8 cellular contexts compared by ENCODE assay signal in genomic region chr13:29362849-29363604, GRCh38.
DNase-seq lines count a peak whose midpoint lies in the region; ATAC-seq and TF ChIP-seq lines count a peak whose summit lies in the region.

No MANE protein-coding gene starts in this region.

- H3K36me3 ChIP-seq in fibroblast of lung (ENCODE audit: control insufficient read depth, insufficient read depth, low read length): no peaks in the 10 kb centered on the region

- H3K27me3 Mint-ChIP-seq in activated CD8-positive, alpha-beta T cell treated with anti-CD3 and anti-CD28 coated beads, Interleukin-2, amount 10 ng/mL, durations not matched to agents 7 days and 5 days (ENCODE audit: low read depth): no peaks in the 10 kb centered on the region
- peaks cover 17% of the 10 kb centered on the region for H3K27me3 Mint-ChIP-seq in nephron progenitor cell (ENCODE audit: low read depth, poor library complexity)

- no peak overlapping the region for H2AFZ ChIP-seq in fibroblast of lung (ENCODE audit: low read length)

- H3K4me3 ChIP-seq in fibroblast of lung (replicated peaks in 1 of 4; ENCODE audit: control extremely low read depth in 1 of 4, insufficient read depth in 1 of 4, low read depth in 3 of 4, low read length in 4 of 4): no peak overlapping the region

- no peak overlapping the region for H3K27ac ChIP-seq in fibroblast of lung (ENCODE audit: insufficient read depth, low read length)

- TF ChIP-seq CTCF in fibroblast of lung (conservative IDR thresholded peaks at IDR 0.05 in 1 of 2, IDR thresholded peaks at IDR 0.05 in 1 of 2; ENCODE audit: low read depth in 1 of 2, low read length in 2 of 2) (peak; percentile 76 to 93), nephron progenitor cell (IDR thresholded peaks at IDR 0.05) (peak; percentile 98)

- no peaks in the 10 kb centered on the region for H3K9me3 ChIP-seq in fibroblast of lung (ENCODE audit: control insufficient read depth, insufficient read depth, low read depth, low read length)

- H3K4me2 ChIP-seq in fibroblast of lung (ENCODE audit: extremely low read depth, insufficient read depth, low read length): no peak overlapping the region

- H4K20me1 ChIP-seq in fibroblast of lung (ENCODE audit: control insufficient read depth, extremely low read depth, insufficient read depth, low read length): no peaks in the 10 kb centered on the region

- peak; percentile 83 for DNase-seq in Ammon's horn (ENCODE audit: low spot score)
- DNase-seq in NCI-H345 treated with DMSO at 0.1 percent for 48 hours (lab: John Stamatoyannopoulos, UW; ENCODE audit: unreplicated experiment): peak; percentile 27
- DNase-seq in activated CD8-positive, alpha-beta T cell treated with anti-CD3 and anti-CD28 coated beads, Interleukin-2, amount 10 ng/mL, durations not matched to agents 7 days and 5 days: peak; percentile 47
- DNase-seq in fibroblast of lung (ENCODE audit: low read depth in 2 of 2): peak; percentile 30 to 31
- DNase-seq in nephron progenitor cell: peak; percentile 55
- no peak for DNase-seq in posterior vena cava (ENCODE audit: low spot score)

- ATAC-seq in GM18502 (IDR thresholded peaks at IDR 0.05; ENCODE audit: poor library complexity, unreplicated experiment): peak; percentile 83
- ATAC-seq in HG02981 (IDR thresholded peaks at IDR 0.05; ENCODE audit: unreplicated experiment): peak; percentile 81
- ATAC-seq in activated CD8-positive, alpha-beta T cell treated with anti-CD3 and anti-CD28 coated beads, Interleukin-2, amount 10 ng/mL, durations not matched to agents 7 days and 5 days: peak; percentile 86

- POLR2A ChIA-PET in activated CD8-positive, alpha-beta T cell treated with anti-CD3 and anti-CD28 coated beads, Interleukin-2, amount 10 ng/mL, durations not matched to agents 7 days and 5 days (lab: Charles Lee): no interaction called here

- no peaks in the 10 kb centered on the region for H3K9me3 Mint-ChIP-seq in activated CD8-positive, alpha-beta T cell treated with anti-CD3 and anti-CD28 coated beads, Interleukin-2, amount 10 ng/mL, durations not matched to agents 7 days and 5 days (ENCODE audit: insufficient read depth)
- peaks cover 13% of the 10 kb centered on the region for H3K9me3 Mint-ChIP-seq in nephron progenitor cell

- H3K4me1 ChIP-seq in fibroblast of lung (ENCODE audit: control insufficient read depth, extremely low read depth, insufficient read depth, low read length): no peaks in the 10 kb centered on the region

- H3K27ac Mint-ChIP-seq in activated CD8-positive, alpha-beta T cell treated with anti-CD3 and anti-CD28 coated beads, Interleukin-2, amount 10 ng/mL, durations not matched to agents 7 days and 5 days: no peak overlapping the region
- no peak overlapping the region for H3K27ac Mint-ChIP-seq in nephron progenitor cell

- H3K4me1 Mint-ChIP-seq in activated CD8-positive, alpha-beta T cell treated with anti-CD3 and anti-CD28 coated beads, Interleukin-2, amount 10 ng/mL, durations not matched to agents 7 days and 5 days (ENCODE audit: low read depth): no peaks in the 10 kb centered on the region
- no peaks in the 10 kb centered on the region for H3K4me1 Mint-ChIP-seq in nephron progenitor cell

- H3K9ac ChIP-seq in fibroblast of lung (ENCODE audit: insufficient read depth, low read length): no peak overlapping the region

- H3K36me3 Mint-ChIP-seq in activated CD8-positive, alpha-beta T cell treated with anti-CD3 and anti-CD28 coated beads, Interleukin-2, amount 10 ng/mL, durations not matched to agents 7 days and 5 days (ENCODE audit: low read depth): no peaks in the 10 kb centered on the region
- H3K36me3 Mint-ChIP-seq in nephron progenitor cell (ENCODE audit: low read depth): no peaks in the 10 kb centered on the region

- intact Hi-C loops in posterior vena cava (cut with DNase I): no loop called here

- CTCF ChIA-PET in activated CD8-positive, alpha-beta T cell treated with anti-CD3 and anti-CD28 coated beads, Interleukin-2, amount 10 ng/mL, durations not matched to agents 7 days and 5 days (lab: Charles Lee): interaction anchor here (1.0 kb wide), 1 partner anchor 10 kb away, joined by 4 read pairs; no protein-coding TSS in a partner anchor

- no peaks in the 10 kb centered on the region for H3K79me2 ChIP-seq in fibroblast of lung (ENCODE audit: control insufficient read depth, insufficient read depth, low read length)

- H3K4me3 Mint-ChIP-seq in activated CD8-positive, alpha-beta T cell treated with anti-CD3 and anti-CD28 coated beads, Interleukin-2, amount 10 ng/mL, durations not matched to agents 7 days and 5 days: no peak overlapping the region
- no peak overlapping the region for H3K4me3 Mint-ChIP-seq in nephron progenitor cell

- H3K27me3 ChIP-seq in fibroblast of lung (ENCODE audit: control insufficient read depth, insufficient read depth, low read length): no peaks in the 10 kb centered on the region
